In genomic region chr19:11192957-11193939, GRCh38 we compare ENCODE assay signal across 21 cellular contexts. TPM values are rescaled to one million over a fixed set of nuclear protein-coding genes. Genes with fewer than 3 reads are reported as not detected.
DNase-seq lines count a peak whose midpoint lies in the region; ATAC-seq and TF ChIP-seq lines count a peak whose summit lies in the region.
"Had no signal": no experiment of that assay in that cellular context is flagged by ENCODE, and none has a peak within 500 bp of the region (broad histone marks: within the 10 kb centered on the region; RNA-seq: fewer than 3 reads in every experiment).

No MANE protein-coding gene starts in this region.

- H3K27ac ChIP-seq in skeletal muscle tissue (ENCODE audit: low read depth, low read length) (peak overlapping the region; percentile 7), vagina (peak overlapping the region; percentile 91)
- H3K27ac ChIP-seq: PC-9, SK-N-MC had no signal

- peaks cover 37 to 49% (median 44%) of the 10 kb centered on the region in 3 donors for H3K4me1 ChIP-seq in skeletal muscle tissue (ENCODE audit: control insufficient read depth in 3 of 3, insufficient read depth in 3 of 3, low read length in 3 of 3)
- H3K4me1 ChIP-seq in vagina: peaks cover 80% of the 10 kb centered on the region

- peak overlapping the region in 1 of 3 donors; percentile 8 for H3K9ac ChIP-seq in skeletal muscle tissue (ENCODE audit: low read depth in 1 of 3, low read length in 3 of 3)

- H3K36me3 ChIP-seq in skeletal muscle tissue (ENCODE audit: control insufficient read depth in 3 of 3, insufficient read depth in 3 of 3, low read length in 3 of 3): peaks cover 18 to 26% (median 20%) of the 10 kb centered on the region in 3 donors
- peaks cover 0 to 24% of the 10 kb centered on the region in 2 donors for H3K36me3 ChIP-seq in vagina

- DNase-seq in left cardiac atrium (peak; percentile 25), cardiac septum (ENCODE audit: low spot score) (no peak), islet precursor cell (peak; percentile 50), vagina (ENCODE audit: extremely low spot score in 2 of 2) (no peak), NCI-H2029 treated with DMSO at 0.1 percent for 48 hours (lab: John Stamatoyannopoulos, UW) (no peak), dedifferentiated amniotic fluid mesenchymal stem cell (ENCODE audit: extremely low spot score) (no peak)
- DNase-seq in activated CD4-positive, alpha-beta T cell treated with anti-CD3 and anti-CD28 coated beads, Interleukin-2, amount 10 ng/mL, durations not matched to agents 24 days and 14 days: no peak
- DNase-seq: activated CD8-positive, alpha-beta memory T cell treated with anti-CD3 and anti-CD28 coated beads, Interleukin-2, amount 50 U/mL, for 4 hours; activated effector memory CD4-positive, alpha-beta T cell treated with Interleukin-2 at 50 U/mL for 16 hours; amniotic stem cell; C1 segment of cervical spinal cord; cerebellar nuclear complex; DMS 273 treated with DMSO at 0.1 percent for 48 hours; GDM1; NCI-H2081; NCI-H526 treated with DMSO at 0.1 percent for 48 hours; occipital lobe; PC-9; T1000 had no signal

- no peak for TF ChIP-seq POLR2A in vagina (IDR thresholded peaks at IDR 0.05)

- H3K27me3 Mint-ChIP-seq in activated CD4-positive, alpha-beta T cell treated with anti-CD3 and anti-CD28 coated beads, Interleukin-2, amount 10 ng/mL, durations not matched to agents 24 days and 14 days: peaks cover 9% of the 10 kb centered on the region

- TF ChIP-seq CTCF in vagina (IDR thresholded peaks at IDR 0.05): no peak

- H3K4me3 Mint-ChIP-seq in activated CD4-positive, alpha-beta T cell treated with anti-CD3 and anti-CD28 coated beads, Interleukin-2, amount 10 ng/mL, durations not matched to agents 24 days and 14 days: no peak overlapping the region

- ATAC-seq in left cardiac atrium: no peak

- peaks cover 7% of the 10 kb centered on the region for H3K4me1 Mint-ChIP-seq in activated CD4-positive, alpha-beta T cell treated with anti-CD3 and anti-CD28 coated beads, Interleukin-2, amount 10 ng/mL, durations not matched to agents 24 days and 14 days

- H3K27ac Mint-ChIP-seq in activated CD4-positive, alpha-beta T cell treated with anti-CD3 and anti-CD28 coated beads, Interleukin-2, amount 10 ng/mL, durations not matched to agents 24 days and 14 days: no peak overlapping the region

- H3K9me3 ChIP-seq in skeletal muscle tissue (ENCODE audit: control insufficient read depth in 3 of 3, low read length in 3 of 3): peaks cover 0 to 3% (median 0%) of the 10 kb centered on the region in 3 donors
- H3K9me3 ChIP-seq in vagina: no peaks in the 10 kb centered on the region

- no peaks in the 10 kb centered on the region for H3K36me3 Mint-ChIP-seq in activated CD4-positive, alpha-beta T cell treated with anti-CD3 and anti-CD28 coated beads, Interleukin-2, amount 10 ng/mL, durations not matched to agents 24 days and 14 days (ENCODE audit: low read depth)

- intact Hi-C loops in left cardiac atrium (cut with DNase I): no loop called here
- intact Hi-C loops in cardiac septum (cut with DNase I): no loop called here
- intact Hi-C loops in vagina (cut with DNase I): loop anchor here (5.0 kb wide), 1 partner anchor 36 kb away; the partner anchor contains the start of gene SPC24
- intact Hi-C loops in activated CD4-positive, alpha-beta T cell treated with anti-CD3 and anti-CD28 coated beads, Interleukin-2, amount 10 ng/mL, durations not matched to agents 24 days and 14 days (cut with micrococcal nuclease): no loop called here

- H3K9me3 Mint-ChIP-seq in activated CD4-positive, alpha-beta T cell treated with anti-CD3 and anti-CD28 coated beads, Interleukin-2, amount 10 ng/mL, durations not matched to agents 24 days and 14 days: no peaks in the 10 kb centered on the region

- H3K4me3 ChIP-seq in skeletal muscle tissue (ENCODE audit: low read length in 3 of 3) (no peak overlapping the region), vagina (peak overlapping the region; percentile 68 to 75)
- H3K4me3 ChIP-seq: PC-9, SK-N-MC had no signal

- H3K27me3 ChIP-seq in skeletal muscle tissue (ENCODE audit: control insufficient read depth in 3 of 3, insufficient read depth in 3 of 3, low read length in 3 of 3) (no peaks in the 10 kb centered on the region), vagina (no peaks in the 10 kb centered on the region)

RNA-seq across cellular contexts. Expression of gene KANK2, which starts 4.1 kb away (rescaled TPM):
- total RNA-seq in left cardiac atrium (100 to 1,000 TPM; 238 to 255 TPM), cardiac septum (499 TPM), skeletal muscle tissue (53.2 TPM), vagina (486 TPM)
- 3.0 and 3.3 TPM in 2 replicates for total RNA-seq in activated CD4-positive, alpha-beta T cell treated with anti-CD3 and anti-CD28 coated beads, Interleukin-2, amount 10 ng/mL, durations not matched to agents 24 days and 14 days

RNA-seq across cellular contexts. Expression of gene SPC24, which starts 37.7 kb away (rescaled TPM):
- total RNA-seq in left cardiac atrium (1 to 10 TPM; 3.4 to 3.9 TPM), cardiac septum (3.8 TPM), skeletal muscle tissue (12.0 TPM), vagina (2.7 TPM)
- 33.1 and 33.8 TPM in 2 replicates for total RNA-seq in activated CD4-positive, alpha-beta T cell treated with anti-CD3 and anti-CD28 coated beads, Interleukin-2, amount 10 ng/mL, durations not matched to agents 24 days and 14 days

RNA-seq across cellular contexts. Expression of gene ANGPTL8, which starts 46.2 kb away (rescaled TPM):
- total RNA-seq in left cardiac atrium (10 to 100 TPM in 1 of 2 donors, 1 to 10 TPM in 1; 4.0 to 20.3 TPM), cardiac septum (not detected), skeletal muscle tissue (3.1 TPM), vagina (not detected)
- total RNA-seq in activated CD4-positive, alpha-beta T cell treated with anti-CD3 and anti-CD28 coated beads, Interleukin-2, amount 10 ng/mL, durations not matched to agents 24 days and 14 days: not detected in 2 replicates
- total RNA-seq: occipital lobe, PC-9 had no signal

Comparison
In these comparisons a context has a peak if more than half of its experiments do, and no peak if none do; other contexts are left out.
1. DNase-seq: peak in left cardiac atrium (single experiment) and islet precursor cell (single experiment); none in cardiac septum (single experiment), vagina (0 of 2), NCI-H2029 treated with DMSO at 0.1 percent for 48 hours (single experiment), dedifferentiated amniotic fluid mesenchymal stem cell (single experiment) and activated CD4-positive, alpha-beta T cell treated with anti-CD3 and anti-CD28 coated beads, Interleukin-2, amount 10 ng/mL, durations not matched to agents 24 days and 14 days (single experiment).
2. H3K4me3 ChIP-seq: peak in vagina (2 of 2); none in skeletal muscle tissue (0 of 3).
3. RNA of gene KANK2, which starts 4.1 kb away (total RNA-seq): 499 TPM in cardiac septum (single experiment), 486 TPM in vagina (single experiment), 238 to 255 TPM in left cardiac atrium and 53.2 TPM in skeletal muscle tissue (single experiment); 3.0 to 3.3 TPM in activated CD4-positive, alpha-beta T cell treated with anti-CD3 and anti-CD28 coated beads, Interleukin-2, amount 10 ng/mL, durations not matched to agents 24 days and 14 days; every median in the first group is over 10 times any median in the second.